8 cellular contexts compared by ENCODE assay signal in genomic region chr11:88421530-88421929, GRCh38.
A peak's percentile ranks its signal among the peaks of the same experiment; 100 is the strongest.
DNase-seq lines count a peak whose midpoint lies in the region; ATAC-seq and TF ChIP-seq lines count a peak whose summit lies in the region.

No MANE protein-coding gene starts in this region.

- no peak for TF ChIP-seq CTCF in colonic mucosa (IDR thresholded peaks at IDR 0.05)

- no peaks in the 10 kb centered on the region for H3K36me3 ChIP-seq in H7 (replicated peaks; ENCODE audit: control insufficient read depth, insufficient read depth, low read length)
- no peaks in the 10 kb centered on the region for H3K36me3 ChIP-seq in colonic mucosa

- H3K9me3 ChIP-seq in colonic mucosa = no peaks in the 10 kb centered on the region

- no peak overlapping the region for H3K4me3 ChIP-seq in H7 (ENCODE audit: insufficient read depth, low read depth, low read length)
- no peak overlapping the region for H3K4me3 ChIP-seq in colonic mucosa

- H3K27me3 ChIP-seq in H7 (ENCODE audit: control insufficient read depth, insufficient read depth, low read length) (no peaks in the 10 kb centered on the region), colonic mucosa (no peaks in the 10 kb centered on the region)

- ATAC-seq in GM18508 (IDR thresholded peaks at IDR 0.05; ENCODE audit: insufficient read depth, unreplicated experiment) = peak; percentile 78

- intact Hi-C loops in colonic mucosa (cut with DNase I) = no loop called here

- DNase-seq in H7 (peak; percentile 16), NOMO-1 treated with DMSO at 0.1 percent for 48 hours (lab: John Stamatoyannopoulos, UW; ENCODE audit: unreplicated experiment) (peak; percentile 46), colonic mucosa (peak; percentile 24), pons (ENCODE audit: low spot score) (peak; percentile 75), NCI-H2196 treated with DMSO at 0.1 percent for 48 hours (lab: John Stamatoyannopoulos, UW; ENCODE audit: unreplicated experiment) (no peak), NCI-H748 (lab: John Stamatoyannopoulos, UW; ENCODE audit: unreplicated experiment) (no peak), DMS153 (lab: John Stamatoyannopoulos, UW) (no peak)

- peak overlapping the region; percentile 46 for H3K27ac ChIP-seq in colonic mucosa

- no peaks in the 10 kb centered on the region for H3K4me1 ChIP-seq in colonic mucosa

- no peak overlapping the region for H3K9ac ChIP-seq in colonic mucosa (ENCODE audit: low read depth in 2 of 2, low read length in 2 of 2)

Comparison
In these comparisons a context has a peak if more than half of its experiments do, and no peak if none do; other contexts are left out.
1. DNase-seq: peak in H7 (single experiment), NOMO-1 treated with DMSO at 0.1 percent for 48 hours (single experiment), colonic mucosa (single experiment) and pons (single experiment); none in NCI-H2196 treated with DMSO at 0.1 percent for 48 hours (single experiment), NCI-H748 (single experiment) and DMS153 (single experiment).